ENCODE assay signal across 8 cellular contexts in genomic region chr14:70655110-70655826, GRCh38. TPM values are rescaled to one million over a fixed set of nuclear protein-coding genes. Genes with fewer than 3 reads are reported as not detected.
DNase-seq lines count a peak whose midpoint lies in the region; ATAC-seq lines count a peak whose summit lies in the region.

No MANE protein-coding gene starts in this region.

- ATAC-seq in GM19043 (IDR thresholded peaks at IDR 0.05; ENCODE audit: low read depth, unreplicated experiment) (peak; percentile 80), HG03103 (IDR thresholded peaks at IDR 0.05; ENCODE audit: low read depth, unreplicated experiment) (peak; percentile 64)

- DNase-seq in UCSD-AML1 (lab: John Stamatoyannopoulos, UW; ENCODE audit: unreplicated experiment) (peak; percentile 72), dermis microvascular lymphatic vessel endothelial cell (ENCODE audit: low read depth in 2 of 2) (peak; percentile 7), NCI-H69 (lab: John Stamatoyannopoulos, UW) (no peak), NCI-H748 (lab: John Stamatoyannopoulos, UW; ENCODE audit: unreplicated experiment) (no peak), cerebellar nuclear complex (lab: John Stamatoyannopoulos, UW) (no peak)
- peak; percentile 37 for DNase-seq in stimulated activated CD8-positive, alpha-beta memory T cell treated with anti-CD3 and anti-CD28 coated beads, Interleukin-12 subunit alpha, Interleukin-12 subunit beta, amount 100 ng/mL, for 4 hours (ENCODE audit: low read depth)

RNA-seq across cellular contexts. Expression of gene TTC9, which starts 13.6 kb away (rescaled TPM):
- total RNA-seq in dermis microvascular lymphatic vessel endothelial cell, result 0.13 and 0.25 TPM in 2 replicates

RNA-seq across cellular contexts. Expression of gene MED6, which starts 54.8 kb away (rescaled TPM):
- 17.7 and 23.6 TPM in 2 replicates for total RNA-seq in dermis microvascular lymphatic vessel endothelial cell

Comparison
In these comparisons a context has a peak if more than half of its experiments do, and no peak if none do; other contexts are left out.
1. DNase-seq: peak in UCSD-AML1 (single experiment), dermis microvascular lymphatic vessel endothelial cell (2 of 2) and stimulated activated CD8-positive, alpha-beta memory T cell treated with anti-CD3 and anti-CD28 coated beads, Interleukin-12 subunit alpha, Interleukin-12 subunit beta, amount 100 ng/mL, for 4 hours (single experiment); none in NCI-H69 (single experiment), NCI-H748 (single experiment) and cerebellar nuclear complex (0 of 2).